In genomic region chr19:2902590-2903218, GRCh38 we compare ENCODE assay signal across 1 cellular context.
A peak's percentile ranks its signal among the peaks of the same experiment; 100 is the strongest.
TF ChIP-seq lines count a peak whose summit lies in the region.

No MANE protein-coding gene starts in this region.

TF ChIP-seq in HepG2, 621 proteins besides CTCF, POLR2A, EP300 and RAD21 (continued from another document and continues in another):
- no peak for TF ChIP-seq MXD3 (CRISPR knock-in tag; IDR thresholded peaks at IDR 0.05)
- TF ChIP-seq, protein P1, sequence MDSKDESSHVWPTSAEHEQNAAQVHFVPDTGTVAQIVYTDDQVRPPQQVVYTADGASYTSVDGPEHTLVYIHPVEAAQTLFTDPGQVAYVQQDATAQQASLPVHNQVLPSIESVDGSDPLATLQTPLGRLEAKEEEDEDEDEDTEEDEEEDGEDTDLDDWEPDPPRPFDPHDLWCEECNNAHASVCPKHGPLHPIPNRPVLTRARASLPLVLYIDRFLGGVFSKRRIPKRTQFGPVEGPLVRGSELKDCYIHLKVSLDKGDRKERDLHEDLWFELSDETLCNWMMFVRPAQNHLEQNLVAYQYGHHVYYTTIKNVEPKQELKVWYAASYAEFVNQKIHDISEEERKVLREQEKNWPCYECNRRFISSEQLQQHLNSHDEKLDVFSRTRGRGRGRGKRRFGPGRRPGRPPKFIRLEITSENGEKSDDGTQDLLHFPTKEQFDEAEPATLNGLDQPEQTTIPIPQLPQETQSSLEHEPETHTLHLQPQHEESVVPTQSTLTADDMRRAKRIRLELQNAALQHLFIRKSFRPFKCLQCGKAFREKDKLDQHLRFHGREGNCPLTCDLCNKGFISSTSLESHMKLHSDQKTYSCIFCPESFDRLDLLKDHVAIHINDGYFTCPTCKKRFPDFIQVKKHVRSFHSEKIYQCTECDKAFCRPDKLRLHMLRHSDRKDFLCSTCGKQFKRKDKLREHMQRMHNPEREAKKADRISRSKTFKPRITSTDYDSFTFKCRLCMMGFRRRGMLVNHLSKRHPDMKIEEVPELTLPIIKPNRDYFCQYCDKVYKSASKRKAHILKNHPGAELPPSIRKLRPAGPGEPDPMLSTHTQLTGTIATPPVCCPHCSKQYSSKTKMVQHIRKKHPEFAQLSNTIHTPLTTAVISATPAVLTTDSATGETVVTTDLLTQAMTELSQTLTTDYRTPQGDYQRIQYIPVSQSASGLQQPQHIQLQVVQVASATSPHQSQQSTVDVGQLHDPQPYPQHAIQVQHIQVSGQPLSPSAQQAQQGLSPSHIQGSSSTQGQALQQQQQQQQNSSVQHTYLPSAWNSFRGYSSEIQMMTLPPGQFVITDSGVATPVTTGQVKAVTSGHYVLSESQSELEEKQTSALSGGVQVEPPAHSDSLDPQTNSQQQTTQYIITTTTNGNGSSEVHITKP (CRISPR knock-in tag; IDR thresholded peaks at IDR 0.05; ENCODE audit: low read depth) = no peak
- TF ChIP-seq CERS6 (CRISPR knock-in tag; IDR thresholded peaks at IDR 0.05) = no peak
- no peak for TF ChIP-seq BRD4 (CRISPR knock-in tag; IDR thresholded peaks at IDR 0.05)
- TF ChIP-seq FOXP1 (IDR thresholded peaks at IDR 0.05) = no peak
- TF ChIP-seq FOXP1 (CRISPR knock-in tag; IDR thresholded peaks at IDR 0.05) = no peak
- no peak for TF ChIP-seq ZMYM4 (CRISPR knock-in tag; IDR thresholded peaks at IDR 0.05)
- no peak for TF ChIP-seq SNAI1 (CRISPR knock-in tag; IDR thresholded peaks at IDR 0.05; ENCODE audit: borderline replicate concordance)
- no peak for TF ChIP-seq ZGPAT (CRISPR knock-in tag; IDR thresholded peaks at IDR 0.05)
- TF ChIP-seq, protein P2, sequence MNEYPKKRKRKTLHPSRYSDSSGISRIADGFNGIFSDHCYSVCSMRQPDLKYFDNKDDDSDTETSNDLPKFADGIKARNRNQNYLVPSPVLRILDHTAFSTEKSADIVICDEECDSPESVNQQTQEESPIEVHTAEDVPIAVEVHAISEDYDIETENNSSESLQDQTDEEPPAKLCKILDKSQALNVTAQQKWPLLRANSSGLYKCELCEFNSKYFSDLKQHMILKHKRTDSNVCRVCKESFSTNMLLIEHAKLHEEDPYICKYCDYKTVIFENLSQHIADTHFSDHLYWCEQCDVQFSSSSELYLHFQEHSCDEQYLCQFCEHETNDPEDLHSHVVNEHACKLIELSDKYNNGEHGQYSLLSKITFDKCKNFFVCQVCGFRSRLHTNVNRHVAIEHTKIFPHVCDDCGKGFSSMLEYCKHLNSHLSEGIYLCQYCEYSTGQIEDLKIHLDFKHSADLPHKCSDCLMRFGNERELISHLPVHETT (CRISPR knock-in tag; conservative IDR thresholded peaks at IDR 0.05) = no peak
- no peak for TF ChIP-seq ZNF234 (CRISPR knock-in tag; conservative IDR thresholded peaks at IDR 0.05)
- no peak for TF ChIP-seq ZNF326 (CRISPR knock-in tag; IDR thresholded peaks at IDR 0.05; ENCODE audit: borderline replicate concordance)
- no peak for TF ChIP-seq BATF2 (CRISPR knock-in tag; IDR thresholded peaks at IDR 0.05)
- TF ChIP-seq NFKBIZ (CRISPR knock-in tag; IDR thresholded peaks at IDR 0.05) = no peak
- no peak for TF ChIP-seq HNRNPL (IDR thresholded peaks at IDR 0.05; ENCODE audit: low read depth, low read length)
- 0 out of 4 replicates have a peak, but pooled peaks of 1 of the 2 experiments have one; percentile 33 for TF ChIP-seq KLF16 (CRISPR knock-in tag; IDR thresholded peaks at IDR 0.05)
- no peak for TF ChIP-seq ZNF576 (CRISPR knock-in tag; IDR thresholded peaks at IDR 0.05)
- TF ChIP-seq ZNF709 (CRISPR knock-in tag; IDR thresholded peaks at IDR 0.05) = no peak
- peak; percentile 91; the same call in 1 of the 2 replicates for TF ChIP-seq ZBTB38 (CRISPR knock-in tag; IDR thresholded peaks at IDR 0.05)
- TF ChIP-seq IRF2 (CRISPR knock-in tag; IDR thresholded peaks at IDR 0.05) = no peak
- TF ChIP-seq, protein P3, sequence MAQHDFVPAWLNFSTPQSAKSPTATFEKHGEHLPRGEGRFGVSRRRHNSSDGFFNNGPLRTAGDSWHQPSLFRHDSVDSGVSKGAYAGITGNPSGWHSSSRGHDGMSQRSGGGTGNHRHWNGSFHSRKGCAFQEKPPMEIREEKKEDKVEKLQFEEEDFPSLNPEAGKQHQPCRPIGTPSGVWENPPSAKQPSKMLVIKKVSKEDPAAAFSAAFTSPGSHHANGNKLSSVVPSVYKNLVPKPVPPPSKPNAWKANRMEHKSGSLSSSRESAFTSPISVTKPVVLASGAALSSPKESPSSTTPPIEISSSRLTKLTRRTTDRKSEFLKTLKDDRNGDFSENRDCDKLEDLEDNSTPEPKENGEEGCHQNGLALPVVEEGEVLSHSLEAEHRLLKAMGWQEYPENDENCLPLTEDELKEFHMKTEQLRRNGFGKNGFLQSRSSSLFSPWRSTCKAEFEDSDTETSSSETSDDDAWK (CRISPR knock-in tag; IDR thresholded peaks at IDR 0.05) = no peak
- TF ChIP-seq SRSF9 (IDR thresholded peaks at IDR 0.05; ENCODE audit: borderline replicate concordance, insufficient read depth, low read depth, low read length, poor library complexity, severe bottlenecking) = no peak
- TF ChIP-seq, protein P4, sequence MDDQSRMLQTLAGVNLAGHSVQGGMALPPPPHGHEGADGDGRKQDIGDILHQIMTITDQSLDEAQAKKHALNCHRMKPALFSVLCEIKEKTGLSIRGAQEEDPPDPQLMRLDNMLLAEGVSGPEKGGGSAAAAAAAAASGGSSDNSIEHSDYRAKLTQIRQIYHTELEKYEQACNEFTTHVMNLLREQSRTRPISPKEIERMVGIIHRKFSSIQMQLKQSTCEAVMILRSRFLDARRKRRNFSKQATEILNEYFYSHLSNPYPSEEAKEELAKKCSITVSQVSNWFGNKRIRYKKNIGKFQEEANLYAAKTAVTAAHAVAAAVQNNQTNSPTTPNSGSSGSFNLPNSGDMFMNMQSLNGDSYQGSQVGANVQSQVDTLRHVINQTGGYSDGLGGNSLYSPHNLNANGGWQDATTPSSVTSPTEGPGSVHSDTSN (CRISPR knock-in tag; IDR thresholded peaks at IDR 0.05; ENCODE audit: borderline replicate concordance) = no peak
- TF ChIP-seq THYN1 (CRISPR knock-in tag; IDR thresholded peaks at IDR 0.05; ENCODE audit: borderline replicate concordance, low read depth) = no peak
- TF ChIP-seq, protein P5, sequence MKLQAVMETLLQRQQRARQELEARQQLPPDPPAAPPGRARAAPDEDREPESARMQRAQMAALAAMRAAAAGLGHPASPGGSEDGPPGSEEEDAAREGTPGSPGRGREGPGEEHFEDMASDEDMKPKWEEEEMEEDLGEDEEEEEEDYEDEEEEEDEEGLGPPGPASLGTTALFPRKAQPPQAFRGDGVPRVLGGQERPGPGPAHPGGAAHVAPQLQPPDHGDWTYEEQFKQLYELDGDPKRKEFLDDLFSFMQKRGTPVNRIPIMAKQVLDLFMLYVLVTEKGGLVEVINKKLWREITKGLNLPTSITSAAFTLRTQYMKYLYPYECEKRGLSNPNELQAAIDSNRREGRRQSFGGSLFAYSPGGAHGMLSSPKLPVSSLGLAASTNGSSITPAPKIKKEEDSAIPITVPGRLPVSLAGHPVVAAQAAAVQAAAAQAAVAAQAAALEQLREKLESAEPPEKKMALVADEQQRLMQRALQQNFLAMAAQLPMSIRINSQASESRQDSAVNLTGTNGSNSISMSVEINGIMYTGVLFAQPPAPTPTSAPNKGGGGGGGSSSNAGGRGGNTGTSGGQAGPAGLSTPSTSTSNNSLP (IDR thresholded peaks at IDR 0.05; ENCODE audit: low read depth, low read length) = no peak
- TF ChIP-seq MAFF (IDR thresholded peaks at IDR 0.05; ENCODE audit: low read depth, low read length) = peak; percentile 45; the same call in 1 of the 2 replicates
- no peak for TF ChIP-seq U2AF2 (IDR thresholded peaks at IDR 0.05; ENCODE audit: low read depth, low read length)
- TF ChIP-seq TFDP2 (CRISPR knock-in tag; IDR thresholded peaks at IDR 0.05) = no peak
- no peak for TF ChIP-seq TFE3 (CRISPR knock-in tag; IDR thresholded peaks at IDR 0.05)
- 0 out of 2 replicates have a peak, but pooled peaks have one; percentile 16 for TF ChIP-seq HNF1B (CRISPR knock-in tag; IDR thresholded peaks at IDR 0.05)
- no peak for TF ChIP-seq POLR2AphosphoS5 (IDR thresholded peaks at IDR 0.05; ENCODE audit: low read depth, low read length)
- TF ChIP-seq ZNF484 (CRISPR knock-in tag; IDR thresholded peaks at IDR 0.05; ENCODE audit: borderline replicate concordance, low read depth) = no peak
- TF ChIP-seq SUZ12 (IDR thresholded peaks at IDR 0.05; ENCODE audit: low read depth, low read length) = no peak
- TF ChIP-seq SRY (CRISPR knock-in tag; IDR thresholded peaks at IDR 0.05) = no peak
- no peak for TF ChIP-seq SMAD3 (CRISPR knock-in tag; IDR thresholded peaks at IDR 0.05)
- TF ChIP-seq NFIB (CRISPR knock-in tag; IDR thresholded peaks at IDR 0.05; ENCODE audit: borderline replicate concordance) = peak; percentile 55; the same call in 1 of the 2 replicates
